Comparison of ENCODE assay signal across 39 cellular contexts in genomic region chr15:54035616-54036015, GRCh38. TPM values are rescaled to one million over a fixed set of nuclear protein-coding genes. Genes with fewer than 3 reads are reported as not detected.
"Had no signal": no experiment of that assay in that cellular context is flagged by ENCODE, and none has a peak within 500 bp of the region (broad histone marks: within the 10 kb centered on the region; RNA-seq: fewer than 3 reads in every experiment).

No MANE protein-coding gene starts in this region.

- H3K4me3 Mint-ChIP-seq: activated B cell treated with CpG ODN at 0.5 μM for 24 hours; activated CD4-positive, alpha-beta memory T cell treated with anti-CD3 and anti-CD28 coated beads for 36 hours; activated CD4-positive, alpha-beta T cell treated with anti-CD3 and anti-CD28 coated beads, Interleukin-2, amount 10 ng/mL, durations not matched to agents 24 days and 14 days; activated CD8-positive, alpha-beta T cell treated with anti-CD3 and anti-CD28 coated beads for 36 hours; activated naive CD4-positive, alpha-beta T cell treated with anti-CD3 and anti-CD28 coated beads for 36 hours; activated naive CD8-positive, alpha-beta T cell treated with anti-CD3 and anti-CD28 coated beads for 36 hours; activated T-cell treated with anti-CD3 and anti-CD28 coated beads, Interleukin-2, amount 50 U/mL, for 4 hours; activated T-cell treated with anti-CD3 and anti-CD28 coated beads, Interleukin-2, amount 50 U/mL, for 72 hours; activated T-helper 1 cell treated with anti-CD3 and anti-CD28 coated beads, Interleukin-12 subunit alpha, Interleukin-12 subunit beta, Interleukin-2, Interleukin-4 antibody, amounts not matched to agents 30 ng/mL and 10 ng/mL and 1 ng/mL, durations not matched to agents 14 hours and 24 hours and 36 hours; activated T-helper 17 cell treated with anti-CD3 and anti-CD28 coated beads, Interleukin-2, amount 50 U/mL, for 72 hours; central memory CD8-positive, alpha-beta T cell; T-helper 1 cell treated with Interleukin-12 subunit alpha and Interleukin-12 subunit beta and Interleukin-4 antibody, amounts not matched to agents 30 μg/mL and 1 μg/mL, for 36 hours; T-helper 2 cell treated with Interferon-gamma antibody and Interleukin-4, amounts not matched to agents 5 μg/mL and 100 μg/mL, for 36 hours had no signal

- H3K27ac ChIP-seq: adrenal gland, body of pancreas, brain microvascular endothelial cell, breast epithelium, cardiac muscle cell, VCaP had no signal

- DNase-seq: activated B cell treated with CpG ODN at 0.5 μM for 24 hours; activated CD4-positive, alpha-beta memory T cell treated with anti-CD3 and anti-CD28 coated beads for 36 hours; activated CD4-positive, alpha-beta T cell treated with anti-CD3 and anti-CD28 coated beads for 4 hours; activated CD4-positive, alpha-beta T cell treated with anti-CD3 and anti-CD28 coated beads, Interleukin-2, amount 10 ng/mL, durations not matched to agents 24 days and 14 days; activated CD4-positive, alpha-beta T cell treated with anti-CD3 and anti-CD28 coated beads, Interleukin-2, amount 50 U/mL, for 1 hour; activated CD4-positive, alpha-beta T cell treated with anti-CD3 and anti-CD28 coated beads, Interleukin-2, amount 50 U/mL, for 4 hours; activated CD4-positive, CD25-positive, alpha-beta regulatory T cell treated with anti-CD3 and anti-CD28 coated beads, Interleukin-2, amount 50 U/mL, for 72 hours; activated CD8-positive, alpha-beta memory T cell treated with anti-CD3 and anti-CD28 coated beads, Interleukin-2, amount 50 U/mL, for 4 hours; activated CD8-positive, alpha-beta T cell treated with anti-CD3 and anti-CD28 coated beads for 36 hours; activated effector memory CD4-positive, alpha-beta T cell treated with anti-CD3 and anti-CD28 coated beads, Interleukin-2, amount 50 U/mL, for 16 hours; activated gamma-delta T cell treated with Interleukin-2 at 50 U/mL for 16 hours; activated naive CD4-positive, alpha-beta T cell; activated naive CD4-positive, alpha-beta T cell treated with anti-CD3 and anti-CD28 coated beads for 36 hours; activated naive CD4-positive, alpha-beta T cell treated with anti-CD3 and anti-CD28 coated beads, Interleukin-2, amount 50 U/mL, for 16 hours; activated naive CD8-positive, alpha-beta T cell treated with anti-CD3 and anti-CD28 coated beads for 36 hours; activated T-cell treated with anti-CD3 and anti-CD28 coated beads for 4 hours; activated T-cell treated with anti-CD3 and anti-CD28 coated beads, Interleukin-2, amount 50 U/mL, for 1 hour; activated T-cell treated with anti-CD3 and anti-CD28 coated beads, Interleukin-2, amount 50 U/mL, for 4 hours; activated T-cell treated with anti-CD3 and anti-CD28 coated beads, Interleukin-2, amount 50 U/mL, for 72 hours; adrenal gland; amniotic stem cell; aorta; body of pancreas; brain microvascular endothelial cell; caudate nucleus; cerebellar nuclear complex; T-helper 1 cell; T-helper 2 cell; T-helper 9 cell had no signal

- ATAC-seq: activated CD8-positive, alpha-beta T cell treated with anti-CD3 and anti-CD28 coated beads for 36 hours; activated naive CD4-positive, alpha-beta T cell treated with anti-CD3 and anti-CD28 coated beads, Interleukin-2, amount 50 U/mL, for 72 hours; activated T-cell treated with anti-CD3 and anti-CD28 coated beads, Interleukin-2, amount 50 U/mL, for 4 hours; activated T-cell treated with anti-CD3 and anti-CD28 coated beads, Interleukin-2, amount 50 U/mL, for 72 hours; activated T-helper 17 cell treated with anti-CD3 and anti-CD28 coated beads, Interleukin-2, amount 50 U/mL, for 72 hours; body of pancreas had no signal

- H3K27ac Mint-ChIP-seq: activated B cell treated with CpG ODN at 0.5 μM for 24 hours; activated CD4-positive, alpha-beta memory T cell treated with anti-CD3 and anti-CD28 coated beads for 36 hours; activated CD4-positive, alpha-beta T cell treated with anti-CD3 and anti-CD28 coated beads, Interleukin-2, amount 10 ng/mL, durations not matched to agents 24 days and 14 days; activated CD8-positive, alpha-beta T cell treated with anti-CD3 and anti-CD28 coated beads for 36 hours; activated naive CD4-positive, alpha-beta T cell treated with anti-CD3 and anti-CD28 coated beads for 36 hours; activated naive CD4-positive, alpha-beta T cell treated with anti-CD3 and anti-CD28 coated beads, Interleukin-2, amount 50 U/mL, for 72 hours; activated naive CD8-positive, alpha-beta T cell treated with anti-CD3 and anti-CD28 coated beads for 36 hours; activated T-cell treated with anti-CD3 and anti-CD28 coated beads, Interleukin-2, amount 50 U/mL, for 72 hours; activated T-helper 1 cell treated with anti-CD3 and anti-CD28 coated beads, Interleukin-12 subunit alpha, Interleukin-12 subunit beta, Interleukin-2, Interleukin-4 antibody, amounts not matched to agents 30 ng/mL and 10 ng/mL and 1 ng/mL, durations not matched to agents 14 hours and 24 hours and 36 hours; activated T-helper 17 cell treated with anti-CD3 and anti-CD28 coated beads, Interleukin-2, amount 50 U/mL, for 72 hours; T-helper 1 cell treated with Interleukin-12 subunit alpha and Interleukin-12 subunit beta and Interleukin-4 antibody, amounts not matched to agents 30 μg/mL and 1 μg/mL, for 36 hours; T-helper 2 cell treated with Interferon-gamma antibody and Interleukin-4, amounts not matched to agents 5 μg/mL and 100 μg/mL, for 36 hours had no signal

- H3K4me1 Mint-ChIP-seq: activated B cell treated with CpG ODN at 0.5 μM for 24 hours; activated CD4-positive, alpha-beta T cell treated with anti-CD3 and anti-CD28 coated beads, Interleukin-2, amount 10 ng/mL, durations not matched to agents 24 days and 14 days; activated naive CD8-positive, alpha-beta T cell treated with anti-CD3 and anti-CD28 coated beads for 36 hours; activated T-helper 17 cell treated with anti-CD3 and anti-CD28 coated beads, Interleukin-2, amount 50 U/mL, for 72 hours; central memory CD8-positive, alpha-beta T cell had no signal

- H3K4me3 ChIP-seq: adrenal gland, body of pancreas, breast epithelium, cardiac muscle cell had no signal

- H3K36me3 Mint-ChIP-seq: activated CD4-positive, alpha-beta memory T cell treated with anti-CD3 and anti-CD28 coated beads for 36 hours; activated naive CD4-positive, alpha-beta T cell treated with anti-CD3 and anti-CD28 coated beads, Interleukin-2, amount 50 U/mL, for 72 hours; activated naive CD8-positive, alpha-beta T cell treated with anti-CD3 and anti-CD28 coated beads for 36 hours had no signal

- H3K36me3 ChIP-seq: adrenal gland, brain microvascular endothelial cell, breast epithelium, cardiac muscle cell had no signal

- H3K9me3 ChIP-seq: adrenal gland, body of pancreas had no signal

- H3K27me3 ChIP-seq: adrenal gland, body of pancreas, brain microvascular endothelial cell, breast epithelium, cardiac muscle cell had no signal

- H3K4me1 ChIP-seq: adrenal gland, body of pancreas, breast epithelium had no signal

- H3K9me3 Mint-ChIP-seq: activated B cell treated with CpG ODN at 0.5 μM for 24 hours; activated CD4-positive, alpha-beta memory T cell treated with anti-CD3 and anti-CD28 coated beads for 36 hours; activated CD4-positive, alpha-beta T cell treated with anti-CD3 and anti-CD28 coated beads, Interleukin-2, amount 10 ng/mL, durations not matched to agents 24 days and 14 days; activated CD8-positive, alpha-beta T cell treated with anti-CD3 and anti-CD28 coated beads for 36 hours; activated naive CD4-positive, alpha-beta T cell treated with anti-CD3 and anti-CD28 coated beads for 36 hours; activated naive CD8-positive, alpha-beta T cell treated with anti-CD3 and anti-CD28 coated beads for 36 hours; activated T-cell treated with anti-CD3 and anti-CD28 coated beads, Interleukin-2, amount 50 U/mL, for 4 hours; activated T-cell treated with anti-CD3 and anti-CD28 coated beads, Interleukin-2, amount 50 U/mL, for 72 hours; activated T-helper 1 cell treated with anti-CD3 and anti-CD28 coated beads, Interleukin-12 subunit alpha, Interleukin-12 subunit beta, Interleukin-2, Interleukin-4 antibody, amounts not matched to agents 30 ng/mL and 10 ng/mL and 1 ng/mL, durations not matched to agents 14 hours and 24 hours and 36 hours; activated T-helper 17 cell treated with anti-CD3 and anti-CD28 coated beads, Interleukin-2, amount 50 U/mL, for 72 hours; central memory CD8-positive, alpha-beta T cell; T-helper 1 cell treated with Interleukin-12 subunit alpha and Interleukin-12 subunit beta and Interleukin-4 antibody, amounts not matched to agents 30 μg/mL and 1 μg/mL, for 36 hours; T-helper 2 cell treated with Interferon-gamma antibody and Interleukin-4, amounts not matched to agents 5 μg/mL and 100 μg/mL, for 36 hours had no signal

- H3K27me3 Mint-ChIP-seq: activated B cell treated with CpG ODN at 0.5 μM for 24 hours; activated CD4-positive, alpha-beta memory T cell treated with anti-CD3 and anti-CD28 coated beads for 36 hours; activated CD4-positive, alpha-beta T cell treated with anti-CD3 and anti-CD28 coated beads, Interleukin-2, amount 10 ng/mL, durations not matched to agents 24 days and 14 days; activated naive CD8-positive, alpha-beta T cell treated with anti-CD3 and anti-CD28 coated beads for 36 hours; activated T-helper 17 cell treated with anti-CD3 and anti-CD28 coated beads, Interleukin-2, amount 50 U/mL, for 72 hours; central memory CD8-positive, alpha-beta T cell had no signal

RNA-seq across cellular contexts. Expression of gene UNC13C, which starts 57.4 kb away (rescaled TPM):
- total RNA-seq: activated B cell treated with CpG ODN at 0.5 μM for 24 hours; activated CD4-positive, alpha-beta memory T cell treated with anti-CD3 and anti-CD28 coated beads for 36 hours; activated CD4-positive, alpha-beta T cell treated with anti-CD3 and anti-CD28 coated beads, Interleukin-2, amount 10 ng/mL, durations not matched to agents 24 days and 14 days; activated CD8-positive, alpha-beta memory T cell treated with anti-CD3 and anti-CD28 coated beads for 36 hours; activated CD8-positive, alpha-beta T cell treated with anti-CD3 and anti-CD28 coated beads for 36 hours; activated naive CD4-positive, alpha-beta T cell treated with anti-CD3 and anti-CD28 coated beads for 36 hours; activated naive CD4-positive, alpha-beta T cell treated with anti-CD3 and anti-CD28 coated beads, Interleukin-2, amount 50 U/mL, for 72 hours; activated naive CD8-positive, alpha-beta T cell treated with anti-CD3 and anti-CD28 coated beads for 36 hours; activated T-cell treated with anti-CD3 and anti-CD28 coated beads, Interleukin-2, amount 50 U/mL, for 4 hours; activated T-cell treated with anti-CD3 and anti-CD28 coated beads, Interleukin-2, amount 50 U/mL, for 72 hours; activated T-helper 1 cell treated with anti-CD3 and anti-CD28 coated beads, Interleukin-12 subunit alpha, Interleukin-12 subunit beta, Interleukin-2, Interleukin-4 antibody, amounts not matched to agents 30 ng/mL and 10 ng/mL and 1 ng/mL, durations not matched to agents 14 hours and 24 hours and 36 hours; activated T-helper 17 cell treated with anti-CD3 and anti-CD28 coated beads, Interleukin-2, amount 50 U/mL, for 72 hours; body of pancreas had no signal
- polyA plus RNA-seq: cardiac muscle cell had no signal
